9 cellular contexts compared by ENCODE assay signal in genomic region chr6:148414836-148415235, GRCh38.
DNase-seq lines count a peak whose midpoint lies in the region.
"Had no signal": no experiment of that assay in that cellular context is flagged by ENCODE, and none has a peak within 500 bp of the region (broad histone marks: within the 10 kb centered on the region; RNA-seq: fewer than 3 reads in every experiment).

No MANE protein-coding gene starts in this region.

- DNase-seq in AG08395 (ENCODE audit: low spot score) (peak; percentile 72), LHCN-M2 (ENCODE audit: low read depth) (peak; percentile 80), epithelial cell of prostate (ENCODE audit: low read depth, low spot score) (no peak), lung microvascular endothelial cell (ENCODE audit: low read depth in 2 of 2) (peak; percentile 31 to 80), caudate nucleus (lab: John Stamatoyannopoulos, UW) (no peak), NCI-H2029 (lab: John Stamatoyannopoulos, UW) (no peak), NCI-H1436 (lab: John Stamatoyannopoulos, UW) (no peak)
- no peak for DNase-seq in stimulated activated CD4-positive, alpha-beta T cell treated with anti-CD3 and anti-CD28 coated beads, Interleukin-2, amount 100 ng/mL, for 48 hours

- H3K27ac ChIP-seq in epithelial cell of prostate: peak overlapping the region; percentile 30
- H3K27ac ChIP-seq in caudate nucleus (ENCODE audit: low read depth, low read length): no peak overlapping the region
- H3K27ac ChIP-seq: parathyroid adenoma had no signal

Comparison
In these comparisons a context has a peak if more than half of its experiments do, and no peak if none do; other contexts are left out.
1. DNase-seq: peak in AG08395 (single experiment), LHCN-M2 (single experiment) and lung microvascular endothelial cell (2 of 2); none in epithelial cell of prostate (single experiment), caudate nucleus (0 of 61), stimulated activated CD4-positive, alpha-beta T cell treated with anti-CD3 and anti-CD28 coated beads, Interleukin-2, amount 100 ng/mL, for 48 hours (0 of 2), NCI-H2029 (single experiment) and NCI-H1436 (single experiment).